In the genomic region with DNA sequence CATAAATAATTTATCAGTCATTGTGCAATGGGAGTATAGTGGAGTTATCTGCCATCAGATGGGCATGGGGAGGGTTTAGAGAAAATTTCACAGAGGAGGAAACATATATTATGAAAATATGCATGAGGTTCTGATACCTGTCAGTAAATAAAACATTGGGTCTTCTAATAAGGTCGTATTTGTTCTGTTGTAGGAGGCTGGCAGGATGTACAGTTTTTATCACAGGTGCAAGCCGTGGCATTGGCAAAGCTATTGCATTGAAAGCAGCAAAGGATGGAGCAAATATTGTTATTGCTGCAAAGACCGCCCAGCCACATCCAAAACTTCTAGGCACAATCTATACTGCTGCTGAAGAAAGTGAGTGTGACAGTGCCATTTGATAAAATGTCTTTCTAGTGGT, we compare ENCODE assay signal across 17 cellular contexts. TPM values are rescaled to one million over a fixed set of nuclear protein-coding genes. Genes with fewer than 3 reads are reported as not detected.
DNase-seq lines count a peak whose midpoint lies in the region; TF ChIP-seq lines count a peak whose summit lies in the region.
"Had no signal": no experiment of that assay in that cellular context is flagged by ENCODE, and none has a peak within 500 bp of the region (broad histone marks: within the 10 kb centered on the region; RNA-seq: fewer than 3 reads in every experiment).

No MANE protein-coding gene starts in this region.

- H3K4me3 Mint-ChIP-seq in chondrocyte (ENCODE audit: unreplicated experiment): no peak overlapping the region
- H3K4me3 Mint-ChIP-seq: CD8-positive, alpha-beta T cell; GM23338; H9 had no signal

- H3K27ac ChIP-seq in SK-N-MC (0 out of 2 replicates have a peak overlapping the region, but pooled peaks have one; percentile 0), VCaP (peak overlapping the region; percentile 13), thyroid gland (peak overlapping the region in 2 of 3 donors; percentile 21 to 75)

- no peaks in the 10 kb centered on the region for H3K27me3 Mint-ChIP-seq in chondrocyte (ENCODE audit: low read depth)
- H3K27me3 Mint-ChIP-seq: CD4-positive, CD25-positive, alpha-beta regulatory T cell had no signal

- peaks cover 10 to 38% of the 10 kb centered on the region in 2 donors for H3K4me1 ChIP-seq in thyroid gland

- peaks cover 11% of the 10 kb centered on the region for H3K4me1 Mint-ChIP-seq in chondrocyte (ENCODE audit: low read depth)

- H3K36me3 Mint-ChIP-seq in chondrocyte (ENCODE audit: low read depth): peaks cover 20% of the 10 kb centered on the region

- H3K9me3 ChIP-seq in SK-N-MC (ENCODE audit: low read depth, low read length) (no peaks in the 10 kb centered on the region), thyroid gland (no peaks in the 10 kb centered on the region)
- H3K9me3 ChIP-seq: Caco-2 had no signal

- H3K4me3 ChIP-seq in SK-N-MC: no peak overlapping the region
- H3K4me3 ChIP-seq in thyroid gland (replicated peaks in 1 of 3): no peak overlapping the region
- H3K4me3 ChIP-seq: GM12878, GM23338 had no signal

- TF ChIP-seq CTCF in VCaP (conservative IDR thresholded peaks at IDR 0.05): no peak
- TF ChIP-seq CTCF in chondrocyte (IDR thresholded peaks at IDR 0.05): no peak
- no peak for TF ChIP-seq CTCF in thyroid gland (IDR thresholded peaks at IDR 0.05)

- DNase-seq in SK-N-MC (ENCODE audit: low read depth, low spot score): no peak
- no peak for DNase-seq in chondrocyte (ENCODE audit: low spot score)
- DNase-seq in thyroid gland: no peak
- DNase-seq in NCI-H2081 treated with DMSO at 0.1 percent for 48 hours (lab: John Stamatoyannopoulos, UW): no peak
- DNase-seq in SW480 (ENCODE audit: low spot score): no peak
- DNase-seq in CD1c-positive myeloid dendritic cell (ENCODE audit: extremely low spot score): no peak
- DNase-seq: C1 segment of cervical spinal cord; Caco-2; CD4-positive, CD25-positive, alpha-beta regulatory T cell; CD8-positive, alpha-beta T cell; DMS153; DND-41; GDM1; H9 had no signal

- intact Hi-C loops in thyroid gland (cut with DNase I): no loop called here

- H3K9me3 Mint-ChIP-seq in chondrocyte (ENCODE audit: low read depth): peaks cover 6% of the 10 kb centered on the region

- TF ChIP-seq POLR2A in thyroid gland (IDR thresholded peaks at IDR 0.05): no peak

- H3K9ac ChIP-seq in SK-N-MC (ENCODE audit: insufficient read length): no peak overlapping the region

- H3K27me3 ChIP-seq in thyroid gland: no peaks in the 10 kb centered on the region

- peak overlapping the region; percentile 59 for H3K27ac Mint-ChIP-seq in chondrocyte (ENCODE audit: unreplicated experiment)
- H3K27ac Mint-ChIP-seq: CD8-positive, alpha-beta T cell; GM23338 had no signal

- H3K36me3 ChIP-seq in SK-N-MC (ENCODE audit: insufficient read depth, low read length): peaks cover 14% of the 10 kb centered on the region
- no peaks in the 10 kb centered on the region for H3K36me3 ChIP-seq in thyroid gland

- WGBS in thyroid gland, 2 donors: 94 to 97% methylated on average over 3 of the region's 3 CpGs

RNA-seq across cellular contexts. Expression of a gene that starts 23.9 kb away (rescaled TPM):
- total RNA-seq in chondrocyte: 20.6 to 23.6 TPM (median 21.1 TPM) in 3 replicates
- 10 to 100 TPM; 37.8 to 54.8 (median 43.8) TPM for total RNA-seq in thyroid gland
